8 cellular contexts compared by ENCODE assay signal in genomic region chr12:57693659-57694458, GRCh38. TPM values are rescaled to one million over a fixed set of nuclear protein-coding genes. Genes with fewer than 3 reads are reported as not detected.
DNase-seq lines count a peak whose midpoint lies in the region; ATAC-seq and TF ChIP-seq lines count a peak whose summit lies in the region.

Gene OS9, plus strand, starts transcription at chr12:57694132. Its CDS starts 30 bp downstream, at chr12:57694162.

- H3K4me3 ChIP-seq in GM12875 (ENCODE audit: low read depth, low read length) = peak within 1 kb of the TSS; percentile 63
- peak within 1 kb of the TSS; percentile 67 to 85 (median 82) for H3K4me3 ChIP-seq in adrenal gland
- peak within 1 kb of the TSS; percentile 62 to 92 (median 82) for H3K4me3 ChIP-seq in heart right ventricle
- H3K4me3 ChIP-seq in upper lobe of right lung = peak within 1 kb of the TSS; percentile 89

- H3K27ac ChIP-seq in adrenal gland (peak within 1 kb of the TSS in 4 of 5 donors; percentile 41 to 83 (median 70)), heart right ventricle (peak within 1 kb of the TSS in 9 of 10 donors; percentile 59 to 92 (median 79)), upper lobe of right lung (peak within 1 kb of the TSS; percentile 88)

- H3K27me3 ChIP-seq in adrenal gland (peaks cover 6% of the 10 kb centered on the region), heart right ventricle (peaks cover 0 to 16% (median 0%) of the 10 kb centered on the region in 7 donors), upper lobe of right lung (no peaks in the 10 kb centered on the region)

- intact Hi-C loops in adrenal gland (cut with DNase I) (no loop called here), heart right ventricle (cut with DNase I) (no loop called here), posterior cingulate gyrus (cut with DNase I) (loop anchor here (2.0 to 5.0 kb wide), 2 partner anchors 61 to 112 kb away; partner anchors contain the start of gene B4GALNT1), upper lobe of right lung (cut with DNase I) (no loop called here)

- 0 to 1% (median 0%) methylated on average over 34 to 45 of the region's 45 CpGs for WGBS in adrenal gland, 4 donors
- WGBS in heart right ventricle, 2 donors = 0% methylated on average over 45 of the region's 45 CpGs

- TF ChIP-seq POLR2A in adrenal gland (IDR thresholded peaks at IDR 0.05) = peak; percentile 74 to 87

- TF ChIP-seq CTCF in GM12875 (IDR thresholded peaks at IDR 0.05; ENCODE audit: borderline replicate concordance, insufficient read depth, low read depth, low read length) (peak; percentile 74), adrenal gland (IDR thresholded peaks at IDR 0.05) (peak; percentile 61 to 91 (median 84)), heart right ventricle (IDR thresholded peaks at IDR 0.05) (peak; percentile 62 to 86 (median 78)), upper lobe of right lung (IDR thresholded peaks at IDR 0.05) (peak; percentile 79)

- peak; percentile 99 for DNase-seq in NCI-H1417 treated with DMSO at 0.1 percent for 48 hours (lab: John Stamatoyannopoulos, UW)
- DNase-seq in SW480 (ENCODE audit: low spot score) = peak; percentile 99
- DNase-seq in adrenal gland = peak; percentile 96 to 100 (median 99)
- DNase-seq in heart right ventricle = peak; percentile 86 to 99
- DNase-seq in posterior cingulate gyrus = peak; percentile 89 to 99 (median 97)
- DNase-seq in upper lobe of right lung = peak; percentile 94

- H3K4me1 ChIP-seq in adrenal gland (replicated peaks in 1 of 2) = peaks cover 8% of the 10 kb centered on the region in 2 donors
- peaks cover 0 to 21% (median 12%) of the 10 kb centered on the region in 9 donors for H3K4me1 ChIP-seq in heart right ventricle
- H3K4me1 ChIP-seq in upper lobe of right lung = peaks cover 14% of the 10 kb centered on the region

- H3K36me3 ChIP-seq in adrenal gland (replicated peaks in 1 of 2) = peaks cover 0 to 26% of the 10 kb centered on the region in 2 donors
- peaks cover 0 to 34% (median 9%) of the 10 kb centered on the region in 9 donors for H3K36me3 ChIP-seq in heart right ventricle
- H3K36me3 ChIP-seq in upper lobe of right lung = peaks cover 32% of the 10 kb centered on the region

- ATAC-seq in HG02798 (IDR thresholded peaks at IDR 0.05; ENCODE audit: poor library complexity, unreplicated experiment) = peak; percentile 98
- peak; percentile 98 to 99 (median 99) for ATAC-seq in heart right ventricle
- peak; percentile 98 for ATAC-seq in upper lobe of right lung

- H3K9me3 ChIP-seq in adrenal gland (replicated peaks in 1 of 3) (no peaks in the 10 kb centered on the region), heart right ventricle (peaks cover 0 to 5% (median 0%) of the 10 kb centered on the region in 11 donors), upper lobe of right lung (no peaks in the 10 kb centered on the region)

RNA-seq across cellular contexts. Expression of gene OS9, which starts in this region (rescaled TPM):
- total RNA-seq in adrenal gland (100 to 1,000 TPM; 212 to 428 (median 296) TPM), heart right ventricle (100 to 1,000 TPM in 7 of 10 donors, 10 to 100 TPM in 3; 84.9 to 181 (median 113) TPM), upper lobe of right lung (263 TPM)
- polyA plus RNA-seq in adrenal gland (100 to 1,000 TPM; 155 to 282 (median 234) TPM), heart right ventricle (100 to 1,000 TPM in 1 of 2 donors, 10 to 100 TPM in 1; 96.9 to 173 TPM)

Comparison
In these comparisons a context has a peak if more than half of its experiments do, and no peak if none do; other contexts are left out.
1. Peak in every context shown above with its lines: DNase-seq, ATAC-seq, H3K4me3 ChIP-seq and H3K27ac ChIP-seq.